8 cellular contexts compared by ENCODE assay signal in the genomic region with DNA sequence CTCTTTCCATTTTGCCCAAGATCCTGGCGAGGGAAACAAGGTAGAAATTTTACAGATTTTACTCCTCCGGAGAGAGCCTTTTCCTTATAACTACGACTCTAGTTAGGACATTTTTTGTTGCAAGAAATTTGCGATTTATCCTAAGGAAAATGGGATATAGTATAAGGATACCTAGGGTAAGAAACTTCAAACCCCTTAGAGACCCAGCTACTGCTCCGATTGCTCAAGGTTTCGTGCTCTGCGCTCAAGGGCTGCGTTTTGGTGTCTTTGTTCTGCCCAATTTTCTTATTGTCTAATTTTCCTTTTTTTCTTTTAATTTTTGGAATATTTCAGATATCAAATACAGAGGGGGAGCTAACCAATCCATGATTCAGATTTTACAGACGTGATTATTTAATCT. TPM values are rescaled to one million over a fixed set of nuclear protein-coding genes. Genes with fewer than 3 reads are reported as not detected.
DNase-seq lines count a peak whose midpoint lies in the region; ATAC-seq, FAIRE-seq and TF ChIP-seq lines count a peak whose summit lies in the region.

No MANE protein-coding gene starts in this region.

- peak overlapping the region; percentile 95 to 99 (median 98) for H3K4me3 ChIP-seq in keratinocyte (ENCODE audit: control insufficient read depth in 2 of 3, extremely low read depth in 1 of 3, insufficient read depth in 2 of 3, low read depth in 1 of 3, low read length in 3 of 3)
- peak overlapping the region; percentile 67 for H3K4me3 ChIP-seq in thymus (ENCODE audit: low read length)

- no peak for TF ChIP-seq CTCF in keratinocyte (optimal IDR thresholded peaks at IDR 0.05 in 1 of 3, IDR thresholded peaks at IDR 0.05 in 1 of 3, conservative IDR thresholded peaks at IDR 0.05 in 1 of 3; ENCODE audit: extremely low read depth in 1 of 3, insufficient read depth in 2 of 3, low read length in 3 of 3)

- no peaks in the 10 kb centered on the region for H4K20me1 ChIP-seq in keratinocyte (ENCODE audit: control insufficient read depth, extremely low read depth, insufficient read depth, low read length)

- no peaks in the 10 kb centered on the region for H3K27me3 Mint-ChIP-seq in activated CD8-positive, alpha-beta memory T cell treated with anti-CD3 and anti-CD28 coated beads, Interleukin-2, amount 10 ng/mL, durations not matched to agents 7 days and 5 days
- no peaks in the 10 kb centered on the region for H3K27me3 Mint-ChIP-seq in activated CD8-positive, alpha-beta T cell treated with anti-CD3 and anti-CD28 coated beads, Interleukin-2, amount 10 ng/mL, durations not matched to agents 7 days and 5 days (ENCODE audit: low read depth)

- peak overlapping the region; percentile 97 for H3K4me2 ChIP-seq in keratinocyte (ENCODE audit: control insufficient read depth, extremely low read depth, insufficient read depth, low read depth, low read length)

- H3K27ac ChIP-seq in keratinocyte (ENCODE audit: control insufficient read depth, insufficient read depth, low read length): peak overlapping the region; percentile 89
- H3K27ac ChIP-seq in thymus (ENCODE audit: low read depth): no peak overlapping the region

- H3K79me2 ChIP-seq in keratinocyte (ENCODE audit: control insufficient read depth, insufficient read depth, low read length): peaks cover 60% of the 10 kb centered on the region

- POLR2A ChIA-PET in activated CD8-positive, alpha-beta T cell treated with anti-CD3 and anti-CD28 coated beads, Interleukin-2, amount 10 ng/mL, durations not matched to agents 7 days and 5 days (lab: Charles Lee): interaction anchor here (0.7 kb wide), 1 partner anchor 16 kb away, joined by 3 read pairs; no protein-coding TSS in a partner anchor

- no peak for FAIRE-seq in keratinocyte (lab: Jason Lieb, UNC)
- no peak for FAIRE-seq in GM12892 (lab: Jason Lieb, UNC)

- no peaks in the 10 kb centered on the region for H3K9me3 Mint-ChIP-seq in activated CD8-positive, alpha-beta memory T cell treated with anti-CD3 and anti-CD28 coated beads, Interleukin-2, amount 10 ng/mL, durations not matched to agents 7 days and 5 days (ENCODE audit: low read depth)
- no peaks in the 10 kb centered on the region for H3K9me3 Mint-ChIP-seq in activated CD8-positive, alpha-beta T cell treated with anti-CD3 and anti-CD28 coated beads, Interleukin-2, amount 10 ng/mL, durations not matched to agents 7 days and 5 days (ENCODE audit: insufficient read depth)

- dilution Hi-C loops in keratinocyte (cut with MboI; ENCODE audit: extremely low pct_ligation_motif_present, low sequenced_read_pairs): no loop called here

- TF ChIP-seq POLR2A in GM12892 (IDR thresholded peaks at IDR 0.05; ENCODE audit: low read depth, low read length): no peak

- DNase-seq in activated CD8-positive, alpha-beta memory T cell treated with anti-CD3 and anti-CD28 coated beads, Interleukin-2, amount 10 ng/mL, durations not matched to agents 7 days and 5 days: no peak
- DNase-seq in activated CD8-positive, alpha-beta memory T cell treated with anti-CD3 and anti-CD28 coated beads for 24 hours: no peak
- no peak for DNase-seq in activated CD8-positive, alpha-beta T cell treated with anti-CD3 and anti-CD28 coated beads, Interleukin-2, amount 10 ng/mL, durations not matched to agents 7 days and 5 days
- DNase-seq in keratinocyte (ENCODE audit: low read depth, low spot score) (no peak), AG08395 (ENCODE audit: low spot score) (no peak), GM12892 (ENCODE audit: insufficient read length) (no peak)

- H3K9me1 ChIP-seq in keratinocyte (ENCODE audit: control insufficient read depth, extremely low read depth, insufficient read depth, low read length): no peaks in the 10 kb centered on the region

- H3K36me3 ChIP-seq in keratinocyte (ENCODE audit: control insufficient read depth in 2 of 2, extremely low read depth in 1 of 2, insufficient read depth in 2 of 2, low read length in 2 of 2) (no peaks in the 10 kb centered on the region), thymus (ENCODE audit: control insufficient read depth, insufficient read depth) (no peaks in the 10 kb centered on the region)

- H3K36me3 Mint-ChIP-seq in activated CD8-positive, alpha-beta memory T cell treated with anti-CD3 and anti-CD28 coated beads, Interleukin-2, amount 10 ng/mL, durations not matched to agents 7 days and 5 days: peaks cover 11% of the 10 kb centered on the region
- peaks cover 13% of the 10 kb centered on the region for H3K36me3 Mint-ChIP-seq in activated CD8-positive, alpha-beta T cell treated with anti-CD3 and anti-CD28 coated beads, Interleukin-2, amount 10 ng/mL, durations not matched to agents 7 days and 5 days (ENCODE audit: low read depth)

- H3K4me1 Mint-ChIP-seq in activated CD8-positive, alpha-beta memory T cell treated with anti-CD3 and anti-CD28 coated beads, Interleukin-2, amount 10 ng/mL, durations not matched to agents 7 days and 5 days: peaks cover 46% of the 10 kb centered on the region
- peaks cover 42% of the 10 kb centered on the region for H3K4me1 Mint-ChIP-seq in activated CD8-positive, alpha-beta T cell treated with anti-CD3 and anti-CD28 coated beads, Interleukin-2, amount 10 ng/mL, durations not matched to agents 7 days and 5 days (ENCODE audit: low read depth)

- H3K9ac ChIP-seq in keratinocyte (ENCODE audit: control insufficient read depth, extremely low read depth, insufficient read depth, low read length): peak overlapping the region; percentile 92

- H2AFZ ChIP-seq in keratinocyte (ENCODE audit: control insufficient read depth, low read length): no peak overlapping the region

- ATAC-seq in activated CD8-positive, alpha-beta memory T cell treated with anti-CD3 and anti-CD28 coated beads, Interleukin-2, amount 10 ng/mL, durations not matched to agents 7 days and 5 days: no peak
- ATAC-seq in activated CD8-positive, alpha-beta T cell treated with anti-CD3 and anti-CD28 coated beads, Interleukin-2, amount 10 ng/mL, durations not matched to agents 7 days and 5 days: no peak
- no peak for ATAC-seq in HG02623 (IDR thresholded peaks at IDR 0.05; ENCODE audit: unreplicated experiment)

- peak overlapping the region; percentile 87 for H3K4me3 Mint-ChIP-seq in activated CD8-positive, alpha-beta memory T cell treated with anti-CD3 and anti-CD28 coated beads, Interleukin-2, amount 10 ng/mL, durations not matched to agents 7 days and 5 days
- H3K4me3 Mint-ChIP-seq in activated CD8-positive, alpha-beta T cell treated with anti-CD3 and anti-CD28 coated beads, Interleukin-2, amount 10 ng/mL, durations not matched to agents 7 days and 5 days: peak overlapping the region; percentile 88

- H3K9me3 ChIP-seq in keratinocyte (ENCODE audit: control insufficient read depth, low read depth, low read length) (no peaks in the 10 kb centered on the region), thymus (ENCODE audit: control insufficient read depth) (no peaks in the 10 kb centered on the region)

- H3K27me3 ChIP-seq in keratinocyte (ENCODE audit: control insufficient read depth, extremely low read depth, insufficient read depth, low read length): no peaks in the 10 kb centered on the region
- H3K27me3 ChIP-seq in thymus (ENCODE audit: control insufficient read depth, insufficient read depth): no peaks in the 10 kb centered on the region

- H3K27ac Mint-ChIP-seq in activated CD8-positive, alpha-beta memory T cell treated with anti-CD3 and anti-CD28 coated beads, Interleukin-2, amount 10 ng/mL, durations not matched to agents 7 days and 5 days: peak overlapping the region; percentile 91
- peak overlapping the region; percentile 94 for H3K27ac Mint-ChIP-seq in activated CD8-positive, alpha-beta T cell treated with anti-CD3 and anti-CD28 coated beads, Interleukin-2, amount 10 ng/mL, durations not matched to agents 7 days and 5 days

- CTCF ChIA-PET in activated CD8-positive, alpha-beta memory T cell treated with anti-CD3 and anti-CD28 coated beads, Interleukin-2, amount 10 ng/mL, durations not matched to agents 7 days and 5 days (lab: Charles Lee): no interaction called here
- CTCF ChIA-PET in activated CD8-positive, alpha-beta T cell treated with anti-CD3 and anti-CD28 coated beads, Interleukin-2, amount 10 ng/mL, durations not matched to agents 7 days and 5 days (lab: Charles Lee): interaction anchor here (1.4 kb wide), 1 partner anchor 65 kb away, joined by 3 read pairs; no protein-coding TSS in a partner anchor

- peaks cover 17% of the 10 kb centered on the region for H3K4me1 ChIP-seq in keratinocyte (ENCODE audit: control insufficient read depth, extremely low read depth, insufficient read depth, low read length)
- peaks cover 4% of the 10 kb centered on the region for H3K4me1 ChIP-seq in thymus (ENCODE audit: control insufficient read depth, insufficient read depth, low read length)

- WGBS in thymus: 51% methylated on average over 9 of the region's 9 CpGs

RNA-seq across cellular contexts. Expression of a gene that starts 1.5 kb away (rescaled TPM):
- 10 to 100 TPM; 44.0 to 55.0 TPM for total RNA-seq in activated CD8-positive, alpha-beta memory T cell treated with anti-CD3 and anti-CD28 coated beads, Interleukin-2, amount 10 ng/mL, durations not matched to agents 7 days and 5 days
- total RNA-seq in activated CD8-positive, alpha-beta T cell treated with anti-CD3 and anti-CD28 coated beads, Interleukin-2, amount 10 ng/mL, durations not matched to agents 7 days and 5 days: 10 to 100 TPM; 48.3 to 49.5 TPM
- 37.0 to 42.8 TPM (median 38.5 TPM) in 3 replicates for polyA plus RNA-seq in keratinocyte
- 177 TPM for polyA plus RNA-seq in keratinocyte (2011; ENCODE audit: low read depth)
- 38.0 and 40.7 TPM in 2 replicates for polyA plus RNA-seq in keratinocyte (2011; cell fraction: cytosol; rRNA removed)
- 90.5 and 92.8 TPM in 2 replicates for polyA plus RNA-seq in keratinocyte (2011; cell fraction: nucleus; rRNA removed)
- polyA plus RNA-seq in keratinocyte (2012; ENCODE audit: low replicate concordance): 23.5 and 36.1 TPM in 2 replicates
- polyA minus RNA-seq in keratinocyte: 18.4 to 77.9 TPM (median 41.8 TPM) in 3 replicates
- 68.9 TPM for polyA minus RNA-seq in keratinocyte (2011; cell fraction: cytosol; rRNA and poly(A)+ RNA removed)
- polyA minus RNA-seq in keratinocyte (2011; cell fraction: nucleus; rRNA and poly(A)+ RNA removed): 65.2 and 134 TPM in 2 replicates
- 37.7 TPM for polyA plus RNA-seq in thymus
- polyA plus RNA-seq in GM12892 (2012; ENCODE audit: missing spikeins): 61.4 TPM

RNA-seq across cellular contexts. Expression of a gene that starts 1.7 kb away (rescaled TPM):
- total RNA-seq in activated CD8-positive, alpha-beta memory T cell treated with anti-CD3 and anti-CD28 coated beads, Interleukin-2, amount 10 ng/mL, durations not matched to agents 7 days and 5 days: 10 to 100 TPM; 16.1 to 16.6 TPM
- 10 to 100 TPM; 12.0 to 15.2 TPM for total RNA-seq in activated CD8-positive, alpha-beta T cell treated with anti-CD3 and anti-CD28 coated beads, Interleukin-2, amount 10 ng/mL, durations not matched to agents 7 days and 5 days
- polyA plus RNA-seq in keratinocyte (12.3 to 31.8 TPM (median 22.4 TPM) in 3 replicates), thymus (40.6 TPM)
- polyA plus RNA-seq in keratinocyte (2011; ENCODE audit: low read depth): 3.1 TPM
- 15.5 and 43.0 TPM in 2 replicates for polyA plus RNA-seq in keratinocyte (2011; cell fraction: cytosol; rRNA removed)
- polyA plus RNA-seq in keratinocyte (2011; cell fraction: nucleus; rRNA removed): 13.8 and 16.2 TPM in 2 replicates
- polyA plus RNA-seq in keratinocyte (2012; ENCODE audit: low replicate concordance): 11.6 and 12.5 TPM in 2 replicates
- polyA minus RNA-seq in keratinocyte: 6.2 to 11.4 TPM (median 6.2 TPM) in 3 replicates
- 11.1 TPM for polyA minus RNA-seq in keratinocyte (2011; cell fraction: cytosol; rRNA and poly(A)+ RNA removed)
- polyA minus RNA-seq in keratinocyte (2011; cell fraction: nucleus; rRNA and poly(A)+ RNA removed): 1.7 and 4.0 TPM in 2 replicates
- 26.0 TPM for polyA plus RNA-seq in GM12892 (2012; ENCODE audit: missing spikeins)
